In the genomic region with DNA sequence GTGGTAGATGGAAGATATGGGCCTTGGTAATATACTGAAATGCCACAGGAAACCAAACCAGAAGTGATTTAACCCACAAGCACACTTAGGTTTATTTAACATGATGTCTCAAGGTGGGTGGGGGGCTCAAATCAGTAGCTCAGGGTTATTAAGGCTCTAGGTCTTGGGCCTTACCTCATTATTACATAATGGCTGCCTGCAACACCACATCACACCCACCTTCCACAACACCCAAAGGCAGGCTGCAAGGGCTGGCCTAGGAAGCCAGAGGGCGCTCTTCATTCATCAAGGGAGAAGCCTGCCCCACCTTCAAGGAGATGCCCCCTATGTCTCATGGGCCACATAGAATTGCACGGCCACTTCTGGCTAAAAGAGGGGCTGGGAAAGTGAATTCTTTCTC, we compare ENCODE assay signal across 12 cellular contexts. TPM values are rescaled to one million over a fixed set of nuclear protein-coding genes. Genes with fewer than 3 reads are reported as not detected.
DNase-seq lines count a peak whose midpoint lies in the region; ATAC-seq and TF ChIP-seq lines count a peak whose summit lies in the region.
"Had no signal": no experiment of that assay in that cellular context is flagged by ENCODE, and none has a peak within 500 bp of the region (broad histone marks: within the 10 kb centered on the region; RNA-seq: fewer than 3 reads in every experiment).

No MANE protein-coding gene starts in this region.

- H3K4me2 ChIP-seq in DND-41 (ENCODE audit: insufficient read depth, low read length): no peak overlapping the region
- H3K4me2 ChIP-seq in GM23248 (ENCODE audit: unreplicated experiment): no peak overlapping the region

- CTCF ChIA-PET in activated CD8-positive, alpha-beta T cell treated with anti-CD3 and anti-CD28 coated beads, Interleukin-2, amount 10 ng/mL, durations not matched to agents 7 days and 5 days (lab: Charles Lee): interaction anchor here (0.8 to 2.4 kb wide), 10 partner anchors 9 to 100 kb away, joined by 3 to 12 read pairs (median 4); partner anchors contain the start of gene UBASH3A

- no peaks in the 10 kb centered on the region for H3K27me3 ChIP-seq in DND-41 (ENCODE audit: insufficient read depth, low read length, poor library complexity)
- H3K27me3 ChIP-seq in GM23248 (replicated peaks; ENCODE audit: insufficient read depth): 0 out of 2 replicates have a peak, but pooled peaks cover 2% of the 10 kb centered on the region

- H3F3A ChIP-seq in GM23248 (ENCODE audit: insufficient read depth): no peaks in the 10 kb centered on the region

- peaks cover 10% of the 10 kb centered on the region for H3K4me1 Mint-ChIP-seq in activated CD8-positive, alpha-beta T cell treated with anti-CD3 and anti-CD28 coated beads, Interleukin-2, amount 10 ng/mL, durations not matched to agents 7 days and 5 days (ENCODE audit: low read depth)

- H3K36me3 ChIP-seq in DND-41 (ENCODE audit: insufficient read depth, low read length): no peaks in the 10 kb centered on the region
- H3K36me3 ChIP-seq in GM23248 (ENCODE audit: low read depth): no peaks in the 10 kb centered on the region

- peaks cover 4% of the 10 kb centered on the region for H3K9me3 ChIP-seq in DND-41 (ENCODE audit: insufficient read depth, low read length, severe bottlenecking)
- H3K9me3 ChIP-seq in GM23248 (ENCODE audit: low read depth): no peaks in the 10 kb centered on the region

- H3K9ac ChIP-seq in DND-41 (ENCODE audit: low read depth, low read length): no peak overlapping the region
- no peak overlapping the region for H3K9ac ChIP-seq in GM23248

- WGBS in GM23248 (ENCODE audit: low coverage in 1 of 2, low lambda C conversion rate in 2 of 2, missing lambda C conversion rate in 2 of 2), 2 experiments: 33 to 36% methylated on average over 2 of the region's 2 CpGs

- no peaks in the 10 kb centered on the region for H3K4me1 ChIP-seq in DND-41 (ENCODE audit: insufficient read depth, low read length)
- no peaks in the 10 kb centered on the region for H3K4me1 ChIP-seq in GM23248 (ENCODE audit: insufficient read depth)

- H3K4me3 ChIP-seq in DND-41 (ENCODE audit: low read depth in 1 of 2, low read length in 2 of 2) (no peak overlapping the region), GM23248 (no peak overlapping the region)

- no peaks in the 10 kb centered on the region for H3K79me2 ChIP-seq in DND-41 (ENCODE audit: insufficient read depth, low read length)
- no peaks in the 10 kb centered on the region for H3K79me2 ChIP-seq in GM23248 (ENCODE audit: insufficient read depth)

- no peak overlapping the region for H3K4me3 Mint-ChIP-seq in activated CD8-positive, alpha-beta T cell treated with anti-CD3 and anti-CD28 coated beads, Interleukin-2, amount 10 ng/mL, durations not matched to agents 7 days and 5 days
- H3K4me3 Mint-ChIP-seq: CD4-positive, alpha-beta T cell had no signal

- H3K36me3 Mint-ChIP-seq in activated CD8-positive, alpha-beta T cell treated with anti-CD3 and anti-CD28 coated beads, Interleukin-2, amount 10 ng/mL, durations not matched to agents 7 days and 5 days (ENCODE audit: low read depth): peaks cover 3% of the 10 kb centered on the region

- H3K27ac Mint-ChIP-seq in activated CD8-positive, alpha-beta T cell treated with anti-CD3 and anti-CD28 coated beads, Interleukin-2, amount 10 ng/mL, durations not matched to agents 7 days and 5 days: no peak overlapping the region
- H3K27ac Mint-ChIP-seq: CD4-positive, alpha-beta T cell had no signal

- in situ Hi-C loops in GM13977 (cut with MboI; ENCODE audit: low pct_unique_long_range_greater_than_20kb, low sequenced_read_pairs, unreplicated experiment): no loop called here
- in situ Hi-C loops in GM23248 (cut with MboI): no loop called here

- H3K9me2 ChIP-seq in GM23248 (ENCODE audit: insufficient read depth): no peaks in the 10 kb centered on the region

- TF ChIP-seq CTCF in DND-41 (IDR thresholded peaks at IDR 0.05; ENCODE audit: borderline replicate concordance, extremely low read depth, low read length, poor library complexity, severe bottlenecking) (peak; percentile 65), GM13977 (IDR thresholded peaks at IDR 0.05; ENCODE audit: extremely low read depth, insufficient read depth, missing control alignments) (peak; percentile 32)

- no peak overlapping the region for H2AFZ ChIP-seq in DND-41 (ENCODE audit: low read depth, low read length)
- H2AFZ ChIP-seq in GM23248: no peak overlapping the region

- H3K27me3 Mint-ChIP-seq in activated CD8-positive, alpha-beta T cell treated with anti-CD3 and anti-CD28 coated beads, Interleukin-2, amount 10 ng/mL, durations not matched to agents 7 days and 5 days (ENCODE audit: low read depth): peaks cover 19% of the 10 kb centered on the region
- H3K27me3 Mint-ChIP-seq: CD4-positive, alpha-beta T cell had no signal

- no peak overlapping the region for H3K27ac ChIP-seq in DND-41 (ENCODE audit: low read length)
- H3K27ac ChIP-seq in GM23248: no peak overlapping the region

- ATAC-seq in DND-41 (ENCODE audit: insufficient read depth, low read depth): peak; percentile 61
- ATAC-seq in activated CD8-positive, alpha-beta T cell treated with anti-CD3 and anti-CD28 coated beads, Interleukin-2, amount 10 ng/mL, durations not matched to agents 7 days and 5 days: no peak
- no peak for ATAC-seq in HG03139 (IDR thresholded peaks at IDR 0.05; ENCODE audit: unreplicated experiment)

- POLR2A ChIA-PET in activated CD8-positive, alpha-beta T cell treated with anti-CD3 and anti-CD28 coated beads, Interleukin-2, amount 10 ng/mL, durations not matched to agents 7 days and 5 days (lab: Charles Lee): interaction anchor here (0.6 to 1.2 kb wide), 2 partner anchors 11 to 14 kb away, joined by 3 to 4 read pairs; no protein-coding TSS in a partner anchor

- DNase-seq in DND-41 (peak; percentile 38), GM13977 (ENCODE audit: low spot score) (no peak), GM23248 (no peak), NCI-H1092 (lab: John Stamatoyannopoulos, UW) (no peak)
- DNase-seq in activated CD8-positive, alpha-beta T cell treated with anti-CD3 and anti-CD28 coated beads, Interleukin-2, amount 10 ng/mL, durations not matched to agents 7 days and 5 days: peak; percentile 43
- DNase-seq: CD4-positive, alpha-beta T cell; hippocampal formation; NCI-H510A treated with DMSO at 0.1 percent for 48 hours had no signal

- H4K20me1 ChIP-seq in DND-41 (ENCODE audit: insufficient read depth, low read length) (no peaks in the 10 kb centered on the region), GM23248 (ENCODE audit: insufficient read depth) (no peaks in the 10 kb centered on the region)

- peaks cover 7% of the 10 kb centered on the region for H3K9me3 Mint-ChIP-seq in activated CD8-positive, alpha-beta T cell treated with anti-CD3 and anti-CD28 coated beads, Interleukin-2, amount 10 ng/mL, durations not matched to agents 7 days and 5 days (ENCODE audit: insufficient read depth)

RNA-seq across cellular contexts. Expression of gene TFF1, which starts 6.0 kb away (rescaled TPM):
- total RNA-seq in activated CD8-positive, alpha-beta T cell treated with anti-CD3 and anti-CD28 coated beads, Interleukin-2, amount 10 ng/mL, durations not matched to agents 7 days and 5 days: not detected
- total RNA-seq in GM23248 (2014; rRNA removed; shearing (Covaris generic)): not detected in 2 replicates
- polyA plus RNA-seq in GM23248 (2016; fragmentation: Nextera tagmentation; extraction: Ambion mirVana): not detected in 2 replicates
- total RNA-seq: CD4-positive, alpha-beta T cell; lung microvascular endothelial cell; MCF 10A; osteoblast had no signal

RNA-seq across cellular contexts. Expression of gene TFF2, which starts 9.5 kb away (rescaled TPM):
- not detected for total RNA-seq in activated CD8-positive, alpha-beta T cell treated with anti-CD3 and anti-CD28 coated beads, Interleukin-2, amount 10 ng/mL, durations not matched to agents 7 days and 5 days
- not detected in 2 replicates for total RNA-seq in GM23248 (2014; rRNA removed; shearing (Covaris generic))
- polyA plus RNA-seq in GM23248 (2016; fragmentation: Nextera tagmentation; extraction: Ambion mirVana): not detected in 2 replicates
- total RNA-seq: CD4-positive, alpha-beta T cell; lung microvascular endothelial cell; MCF 10A; osteoblast had no signal

RNA-seq across cellular contexts. Expression of gene TMPRSS3, which starts 35.5 kb away (rescaled TPM):
- 10 to 100 TPM in 1 of 2 experiments, 1 to 10 TPM in 1; 9.9 to 10.1 TPM for total RNA-seq in activated CD8-positive, alpha-beta T cell treated with anti-CD3 and anti-CD28 coated beads, Interleukin-2, amount 10 ng/mL, durations not matched to agents 7 days and 5 days
- total RNA-seq in GM23248 (2014; rRNA removed; shearing (Covaris generic)): not detected in 2 replicates
- not detected in 2 replicates for polyA plus RNA-seq in GM23248 (2016; fragmentation: Nextera tagmentation; extraction: Ambion mirVana)
- total RNA-seq: lung microvascular endothelial cell, osteoblast had no signal

RNA-seq across cellular contexts. Expression of gene UBASH3A, which starts 43.4 kb away (rescaled TPM):
- 10 to 100 TPM; 68.7 to 74.0 TPM for total RNA-seq in activated CD8-positive, alpha-beta T cell treated with anti-CD3 and anti-CD28 coated beads, Interleukin-2, amount 10 ng/mL, durations not matched to agents 7 days and 5 days
- total RNA-seq in GM23248 (2014; rRNA removed; shearing (Covaris generic)): not detected in 2 replicates
- polyA plus RNA-seq in GM23248 (2016; fragmentation: Nextera tagmentation; extraction: Ambion mirVana): not detected in 2 replicates
- total RNA-seq: lung microvascular endothelial cell, MCF 10A, osteoblast had no signal

RNA-seq across cellular contexts. Expression of gene TFF3, which starts 45.1 kb away (rescaled TPM):
- total RNA-seq in activated CD8-positive, alpha-beta T cell treated with anti-CD3 and anti-CD28 coated beads, Interleukin-2, amount 10 ng/mL, durations not matched to agents 7 days and 5 days: not detected
- total RNA-seq in GM23248 (2014; rRNA removed; shearing (Covaris generic)): not detected in 2 replicates
- not detected in 2 replicates for polyA plus RNA-seq in GM23248 (2016; fragmentation: Nextera tagmentation; extraction: Ambion mirVana)
- total RNA-seq: CD4-positive, alpha-beta T cell; MCF 10A; osteoblast had no signal

Comparison
In these comparisons a context has a peak if more than half of its experiments do, and no peak if none do; other contexts are left out.
1. DNase-seq: peak in DND-41 (single experiment) and activated CD8-positive, alpha-beta T cell treated with anti-CD3 and anti-CD28 coated beads, Interleukin-2, amount 10 ng/mL, durations not matched to agents 7 days and 5 days (single experiment); none in GM13977 (single experiment), GM23248 (single experiment) and NCI-H1092 (single experiment).
2. RNA of gene TMPRSS3, which starts 35.5 kb away (total RNA-seq): 9.9 to 10.1 TPM in activated CD8-positive, alpha-beta T cell treated with anti-CD3 and anti-CD28 coated beads, Interleukin-2, amount 10 ng/mL, durations not matched to agents 7 days and 5 days; not detected in GM23248; every median in the first group is over 10 times any median in the second.